Comparison of ENCODE assay signal across 8 cellular contexts in the genomic region with DNA sequence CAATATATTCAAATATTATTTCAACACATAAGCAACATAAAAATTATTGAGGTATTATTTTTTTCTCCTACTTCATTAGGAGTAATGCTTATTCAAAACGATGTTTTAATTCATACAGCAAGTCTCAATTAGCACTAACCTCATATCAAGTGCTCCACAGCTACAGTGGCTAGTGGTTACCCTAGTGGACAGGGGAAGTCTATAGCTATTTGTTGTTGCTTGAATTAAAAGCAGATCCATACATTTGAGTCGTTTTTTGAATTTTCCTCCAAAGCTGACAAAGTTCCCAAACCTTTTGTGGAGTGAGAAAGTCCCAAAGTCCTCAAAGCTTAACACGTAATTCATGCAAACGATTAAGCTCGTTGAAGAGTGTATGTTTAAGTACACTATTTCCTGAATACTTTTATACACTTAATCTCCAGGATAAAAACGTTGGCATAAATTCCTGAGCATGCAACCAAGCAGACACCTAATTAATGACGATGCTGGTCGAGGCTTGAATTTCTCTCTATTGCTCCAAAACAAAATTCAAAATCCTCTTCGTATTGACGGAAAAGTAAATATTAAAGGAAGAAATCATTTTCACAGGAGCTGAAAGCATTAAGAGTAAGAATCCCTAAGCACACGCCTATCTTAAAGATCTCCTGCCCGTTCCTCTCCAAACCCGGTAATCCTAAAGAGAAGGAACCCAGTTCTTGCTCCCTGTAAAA. TPM values are rescaled to one million over a fixed set of nuclear protein-coding genes. Genes with fewer than 3 reads are reported as not detected.
DNase-seq lines count a peak whose midpoint lies in the region; ATAC-seq and TF ChIP-seq lines count a peak whose summit lies in the region.

No MANE protein-coding gene starts in this region.

- peaks cover 5% of the 10 kb centered on the region; the same call in 1 of the 2 replicates for H3K36me3 Mint-ChIP-seq in HFFc6 (ENCODE audit: low read depth)
- H3K36me3 Mint-ChIP-seq in activated naive CD4-positive, alpha-beta T cell treated with anti-CD3 and anti-CD28 coated beads, Interleukin-2, amount 50 U/mL, for 72 hours = peaks cover 0 to 6% of the 10 kb centered on the region in 2 donors

- TF ChIP-seq CTCF in AG04450 (IDR thresholded peaks at IDR 0.05; ENCODE audit: low read depth, low read length) = peak; percentile 35
- TF ChIP-seq CTCF in HFFc6 (IDR thresholded peaks at IDR 0.05) = peak; percentile 49
- no peak for TF ChIP-seq CTCF in kidney epithelial cell (IDR thresholded peaks at IDR 0.05; ENCODE audit: insufficient read depth, low read length, poor library complexity, severe bottlenecking)
- TF ChIP-seq CTCF in thoracic aorta (IDR thresholded peaks at IDR 0.05) = no peak

- H3K4me1 Mint-ChIP-seq in HFFc6 (ENCODE audit: low read depth) = peaks cover 33% of the 10 kb centered on the region

- no peaks in the 10 kb centered on the region for H3K9me3 Mint-ChIP-seq in HFFc6
- H3K9me3 Mint-ChIP-seq in activated naive CD4-positive, alpha-beta T cell treated with anti-CD3 and anti-CD28 coated beads, Interleukin-2, amount 50 U/mL, for 72 hours = no peaks in the 10 kb centered on the region

- no peaks in the 10 kb centered on the region; the same call in 1 of the 2 replicates for H3K27me3 Mint-ChIP-seq in HFFc6 (ENCODE audit: insufficient read depth)

- CTCF ChIA-PET in AG04450 (lab: Charles Lee) = interaction anchor here (0.6 to 3.0 kb wide), 9 partner anchors 12 to 878 kb away, joined by 3 to 35 read pairs (median 3); no protein-coding TSS in a partner anchor

- H3K27me3 ChIP-seq in AG04450 (ENCODE audit: control insufficient read depth, insufficient read depth, low read length) = peaks cover 18% of the 10 kb centered on the region
- no peaks in the 10 kb centered on the region for H3K27me3 ChIP-seq in kidney epithelial cell (ENCODE audit: control insufficient read depth, insufficient read depth, low read length)
- no peaks in the 10 kb centered on the region for H3K27me3 ChIP-seq in thoracic aorta (replicated peaks; ENCODE audit: insufficient read depth)

- H3K27ac ChIP-seq in AG04450 (ENCODE audit: low read depth, low read length) (peak overlapping the region; percentile 61), thoracic aorta (peak overlapping the region; percentile 68 to 75)

- H3K4me1 ChIP-seq in thoracic aorta (ENCODE audit: control insufficient read depth in 1 of 2, low read depth in 2 of 2) = peaks cover 8 to 12% of the 10 kb centered on the region in 2 donors

- no peaks in the 10 kb centered on the region; the same call in 1 of the 2 replicates for H3K9me3 ChIP-seq in AG04450 (ENCODE audit: control insufficient read depth, insufficient read depth, low read length)
- H3K9me3 ChIP-seq in thoracic aorta = no peaks in the 10 kb centered on the region

- H3K4me3 ChIP-seq in AG04450 (ENCODE audit: low read depth, low read length) = peak overlapping the region; percentile 86
- H3K4me3 ChIP-seq in kidney epithelial cell (ENCODE audit: low read depth, low read length) = peak overlapping the region; percentile 92
- peak overlapping the region; percentile 83 for H3K4me3 ChIP-seq in thoracic aorta

- DNase-seq in AG04450 (ENCODE audit: low read depth, low spot score) = no peak
- no peak for DNase-seq in HFFc6
- DNase-seq in activated naive CD4-positive, alpha-beta T cell treated with anti-CD3 and anti-CD28 coated beads, Interleukin-2, amount 50 U/mL, for 72 hours (ENCODE audit: low spot score in 2 of 2) = no peak
- no peak for DNase-seq in kidney epithelial cell (ENCODE audit: low read depth)
- no peak for DNase-seq in thoracic aorta (ENCODE audit: low spot score)
- no peak for DNase-seq in GM19240 (ENCODE audit: insufficient read length, low spot score)
- DNase-seq in DMS153 (lab: John Stamatoyannopoulos, UW) = no peak

- ATAC-seq in activated naive CD4-positive, alpha-beta T cell treated with anti-CD3 and anti-CD28 coated beads, Interleukin-2, amount 50 U/mL, for 72 hours = no peak
- ATAC-seq in thoracic aorta (ENCODE audit: insufficient number of reproducible peaks, low FRiP score, low read depth) (no peak), HG02623 (IDR thresholded peaks at IDR 0.05; ENCODE audit: unreplicated experiment) (no peak)

- H3K36me3 ChIP-seq in kidney epithelial cell (ENCODE audit: control insufficient read depth, insufficient read depth, low read length) (no peaks in the 10 kb centered on the region), thoracic aorta (no peaks in the 10 kb centered on the region)

- peak overlapping the region; percentile 88 for H3K27ac Mint-ChIP-seq in HFFc6
- peak overlapping the region; percentile 83 to 93 for H3K27ac Mint-ChIP-seq in activated naive CD4-positive, alpha-beta T cell treated with anti-CD3 and anti-CD28 coated beads, Interleukin-2, amount 50 U/mL, for 72 hours

- peak overlapping the region; percentile 97 for H3K4me3 Mint-ChIP-seq in HFFc6

- POLR2A ChIA-PET in AG04450 (lab: Yijun Ruan, JAX) = no interaction called here

RNA-seq across cellular contexts. Expression of a gene that starts 1.0 kb away (rescaled TPM):
- polyA plus RNA-seq in AG04450 (2011; rRNA removed) = 17.8 and 18.4 TPM in 2 replicates
- 54.0 and 107 TPM in 2 replicates for polyA minus RNA-seq in AG04450 (2011; rRNA and poly(A)+ RNA removed)
- total RNA-seq in HFFc6 (2021; fragmentation: NEBNext Ultra II Directional; extraction: Animal tissue kit (Norgen Biotek cat#: 25700)) = 10 to 100 TPM; 21.0 to 29.8 (median 22.6) TPM
- total RNA-seq in activated naive CD4-positive, alpha-beta T cell treated with anti-CD3 and anti-CD28 coated beads, Interleukin-2, amount 50 U/mL, for 72 hours = 10 to 100 TPM; 59.4 to 61.0 TPM
- total RNA-seq in kidney epithelial cell = 46.1 and 48.3 TPM in 2 replicates
- total RNA-seq in thoracic aorta = 10 to 100 TPM; 93.3 to 99.0 TPM

RNA-seq across cellular contexts. Expression of a gene that starts 7.5 kb away (rescaled TPM):
- not detected in 2 replicates for polyA plus RNA-seq in AG04450 (2011; rRNA removed)
- not detected in 2 replicates for polyA minus RNA-seq in AG04450 (2011; rRNA and poly(A)+ RNA removed)
- not detected for total RNA-seq in HFFc6 (2021; fragmentation: NEBNext Ultra II Directional; extraction: Animal tissue kit (Norgen Biotek cat#: 25700))
- total RNA-seq in activated naive CD4-positive, alpha-beta T cell treated with anti-CD3 and anti-CD28 coated beads, Interleukin-2, amount 50 U/mL, for 72 hours = under 1 TPM; 0.14 to 0.20 TPM
- total RNA-seq in kidney epithelial cell (0.25 and 0.75 TPM in 2 replicates), thoracic aorta (1 to 10 TPM in 1 of 2 donors, not detected in 1; 1.8 TPM)

Comparison
In these comparisons a context has a peak if more than half of its experiments do, and no peak if none do; other contexts are left out.
1. CTCF ChIP-seq: peak in AG04450 (single experiment) and HFFc6 (single experiment); none in kidney epithelial cell (single experiment) and thoracic aorta (single experiment).
2. Peak in every context shown above with its lines, with median percentiles within 50 percentile points of each other: H3K4me3 ChIP-seq.